In the genomic region with DNA sequence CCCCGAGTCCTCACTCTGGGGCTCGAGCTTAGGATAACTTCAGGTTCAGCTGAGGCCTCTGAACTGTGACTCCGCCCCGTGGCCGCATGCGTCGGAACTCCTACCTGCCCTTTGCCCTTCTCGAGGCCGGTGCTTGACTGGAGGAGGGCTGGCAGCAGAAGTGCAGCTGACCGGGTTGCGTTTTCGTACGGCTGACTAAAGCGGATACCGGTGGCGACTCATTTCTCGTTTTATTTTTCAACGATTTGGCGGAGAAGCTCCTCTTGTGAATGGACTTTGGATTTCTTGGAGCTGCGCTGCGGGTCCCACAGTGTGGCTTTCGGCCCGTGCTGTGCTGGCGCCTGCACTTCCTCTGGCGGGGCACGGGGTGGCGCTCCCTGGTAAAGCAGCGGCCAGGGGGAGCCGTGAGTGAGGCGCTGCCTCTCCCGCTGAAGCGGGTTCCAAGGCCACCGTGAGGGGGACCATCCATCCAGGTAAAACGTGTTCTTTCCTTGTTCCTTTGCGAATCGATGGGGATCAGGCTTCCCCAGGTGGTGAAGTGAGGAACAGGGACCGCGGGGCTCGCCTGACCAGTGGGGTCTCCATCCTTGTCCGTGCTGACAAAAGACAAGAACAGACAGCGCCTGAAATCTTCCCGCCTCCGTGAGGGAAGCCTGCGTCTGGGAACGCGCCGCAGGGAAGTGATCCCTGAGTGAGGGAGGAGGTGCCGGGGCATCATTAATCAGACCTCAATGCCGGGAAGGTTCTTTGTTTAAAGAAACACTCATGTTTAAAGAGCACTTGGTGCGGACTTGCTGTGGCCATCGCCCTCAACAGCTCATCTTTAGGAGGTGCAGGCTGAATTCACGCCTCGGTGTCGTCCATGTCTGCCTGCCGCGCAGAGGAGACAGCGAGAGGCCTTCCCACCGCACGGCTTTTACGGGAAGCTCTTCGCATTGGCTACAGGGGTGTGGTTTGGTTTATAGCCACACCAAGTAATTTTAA, we compare ENCODE assay signal across 8 cellular contexts. TPM values are rescaled to one million over a fixed set of nuclear protein-coding genes. Genes with fewer than 3 reads are reported as not detected.
A peak's percentile ranks its signal among the peaks of the same experiment; 100 is the strongest.
DNase-seq lines count a peak whose midpoint lies in the region; ATAC-seq and TF ChIP-seq lines count a peak whose summit lies in the region.

No MANE protein-coding gene starts in this region.

- H3K4me1 ChIP-seq in mucosa of descending colon (ENCODE audit: low read depth) = peaks cover 9% of the 10 kb centered on the region

- ATAC-seq in GM21360 (IDR thresholded peaks at IDR 0.05; ENCODE audit: unreplicated experiment) = peak; percentile 95
- ATAC-seq in mucosa of descending colon = peak; percentile 97

- no peaks in the 10 kb centered on the region for H3K36me3 ChIP-seq in mucosa of descending colon (ENCODE audit: low read depth)

- intact Hi-C loops in mucosa of descending colon (cut with DNase I, micrococcal nuclease) = no loop called here

- DNase-seq in COLO668 (lab: John Stamatoyannopoulos, UW; ENCODE audit: unreplicated experiment) = peak; percentile 75
- DNase-seq in HT-29 (ENCODE audit: low spot score) = peak; percentile 77
- peak; percentile 77 for DNase-seq in NOMO-1 treated with dmso at 0.1 percent for 144 hours (lab: John Stamatoyannopoulos, UW; ENCODE audit: unreplicated experiment)
- DNase-seq in activated CD8-positive, alpha-beta memory T cell treated with anti-CD3 and anti-CD28 coated beads, Interleukin-2, amount 50 U/mL, for 4 hours = peak; percentile 71
- peak; percentile 77 for DNase-seq in epidermal melanocyte (ENCODE audit: insufficient read length, low spot score)
- DNase-seq in mucosa of descending colon = peak; percentile 79 to 85 (median 79)
- peak; percentile 16 to 51 for DNase-seq in stimulated activated CD8-positive, alpha-beta memory T cell treated with anti-CD3 and anti-CD28 coated beads, Interleukin-4, amount 100 ng/mL, for 1 hour (ENCODE audit: low read depth in 2 of 2, low spot score in 1 of 2)

- H3K4me3 ChIP-seq in mucosa of descending colon = peak overlapping the region; percentile 9

- TF ChIP-seq CTCF in mucosa of descending colon (IDR thresholded peaks at IDR 0.05) = peak; percentile 96

- no peaks in the 10 kb centered on the region for H3K9me3 ChIP-seq in mucosa of descending colon

RNA-seq across cellular contexts. Expression of a gene that starts 38.8 kb away (rescaled TPM):
- total RNA-seq in HT-29 (2014; rRNA removed; shearing (Covaris generic)) = 7.1 and 10.9 TPM in 2 replicates
- 10 to 100 TPM; 16.6 to 25.2 (median 23.1) TPM for total RNA-seq in mucosa of descending colon

RNA-seq across cellular contexts. Expression of a gene that starts 38.9 kb away (rescaled TPM):
- total RNA-seq in HT-29 (2014; rRNA removed; shearing (Covaris generic)) = 1.7 and 3.2 TPM in 2 replicates
- total RNA-seq in mucosa of descending colon = 1 to 10 TPM; 1.5 to 2.4 (median 2.3) TPM

Comparison
In these comparisons a context has a peak if more than half of its experiments do, and no peak if none do; other contexts are left out.
1. Peak in every context shown above with its lines: DNase-seq, ATAC-seq and H3K4me3 ChIP-seq.